ENCODE assay signal across 22 cellular contexts in genomic region chrX:2559124-2559523, GRCh38.
"Had no signal": no experiment of that assay in that cellular context is flagged by ENCODE, and none has a peak within 500 bp of the region (broad histone marks: within the 10 kb centered on the region; RNA-seq: fewer than 3 reads in every experiment).

No MANE protein-coding gene starts in this region.

- DNase-seq: activated B cell treated with CpG ODN at 0.5 μM for 24 hours; activated CD4-positive, alpha-beta T cell treated with anti-CD3 and anti-CD28 coated beads for 4 hours; activated CD8-positive, alpha-beta T cell treated with anti-CD3 and anti-CD28 coated beads, Interleukin-2, amount 10 ng/mL, durations not matched to agents 7 days and 5 days; activated effector memory CD4-positive, alpha-beta T cell treated with anti-CD3 and anti-CD28 coated beads, Interleukin-2, amount 50 U/mL, for 16 hours; activated naive CD4-positive, alpha-beta T cell treated with anti-CD3 and anti-CD28 coated beads, Interleukin-2, amount 50 U/mL, for 16 hours; activated T-cell treated with anti-CD3 and anti-CD28 coated beads, Interleukin-2, amount 50 U/mL, for 72 hours; dorsolateral prefrontal cortex; heart right ventricle; left lung; occipital lobe; retina; stimulated activated CD4-positive, alpha-beta T cell treated with anti-CD3 and anti-CD28 coated beads, Interleukin-12 subunit alpha, Interleukin-12 subunit beta, amount 100 ng/mL, for 4 hours; stimulated activated CD4-positive, alpha-beta T cell treated with anti-CD3 and anti-CD28 coated beads, Interleukin-1b, Interleukin-23, amount 100 ng/mL, for 48 hours; stimulated activated CD8-positive, alpha-beta memory T cell treated with anti-CD3 and anti-CD28 coated beads, Interleukin-4, amount 100 ng/mL, for 48 hours; stimulated activated naive CD4-positive, alpha-beta T cell; substantia nigra; T-helper 1 cell; T-helper 9 cell; tibial artery had no signal

- H3K9me3 ChIP-seq: left lung, tibial artery had no signal

- H3K27ac ChIP-seq: dorsolateral prefrontal cortex, epithelial cell of prostate, heart right ventricle, left lung, tibial artery had no signal

- H3K36me3 ChIP-seq: heart right ventricle, left lung, tibial artery had no signal

- H3K4me1 ChIP-seq: heart right ventricle, left lung, tibial artery had no signal

- H3K4me3 ChIP-seq: dorsolateral prefrontal cortex, heart right ventricle, left lung, tibial artery had no signal

- FAIRE-seq: astrocyte, bronchial epithelial cell had no signal

- ATAC-seq: activated CD8-positive, alpha-beta T cell treated with anti-CD3 and anti-CD28 coated beads, Interleukin-2, amount 10 ng/mL, durations not matched to agents 7 days and 5 days; activated T-cell treated with anti-CD3 and anti-CD28 coated beads, Interleukin-2, amount 50 U/mL, for 72 hours; left lung had no signal
